ENCODE assay signal across 8 cellular contexts in genomic region chr11:103091441-103091809, GRCh38. TPM values are rescaled to one million over a fixed set of nuclear protein-coding genes. Genes with fewer than 3 reads are reported as not detected.
DNase-seq lines count a peak whose midpoint lies in the region; ATAC-seq, FAIRE-seq and TF ChIP-seq lines count a peak whose summit lies in the region.

No MANE protein-coding gene starts in this region.

- peaks cover 0 to 46% (median 38%) of the 10 kb centered on the region in 11 experiments; a peak in 20 of 22 replicates for H4K20me1 ChIP-seq in BLaER1 treated with 17β-estradiol and CSF1 and Interleukin-3, amounts not matched to agents 10 nM and 100 nM

- WGBS in pancreas, 2 donors, result 0% methylated on average over 23 of the region's 23 CpGs

- DNase-seq in Peyer's patch, result peak; percentile 28 to 64 (median 58)
- DNase-seq in activated naive CD4-positive, alpha-beta T cell treated with Interleukin-2 at 50 U/mL for 16 hours, result peak; percentile 51
- DNase-seq in Right ventricle myocardium superior, result peak; percentile 51
- peak; percentile 27 to 73 (median 32) for DNase-seq in pancreas
- DNase-seq in NCI-H1694 (lab: John Stamatoyannopoulos, UW), result no peak

- peaks cover 12 to 44% (median 27%) of the 10 kb centered on the region in 10 experiments for H3K4me1 ChIP-seq in BLaER1 treated with 17β-estradiol and CSF1 and Interleukin-3, amounts not matched to agents 10 nM and 100 nM
- H3K4me1 ChIP-seq in Peyer's patch (peaks cover 0 to 14% (median 6%) of the 10 kb centered on the region in 4 donors), pancreas (peaks cover 4 to 24% (median 8%) of the 10 kb centered on the region in 3 donors)

- H3K36me3 ChIP-seq in BLaER1 treated with 17β-estradiol and CSF1 and Interleukin-3, amounts not matched to agents 10 nM and 100 nM, result peaks cover 8 to 28% (median 21%) of the 10 kb centered on the region in 11 experiments; a peak in 20 of 22 replicates
- H3K36me3 ChIP-seq in Peyer's patch (peaks cover 0 to 4% (median 0%) of the 10 kb centered on the region in 3 donors), pancreas (no peaks in the 10 kb centered on the region)

- H3K9ac ChIP-seq in BLaER1 treated with 17β-estradiol and CSF1 and Interleukin-3, amounts not matched to agents 10 nM and 100 nM, result peak overlapping the region; percentile 87 to 97 (median 94)

- H3K4me3 ChIP-seq in BLaER1 treated with 17β-estradiol and CSF1 and Interleukin-3, amounts not matched to agents 10 nM and 100 nM, result peak overlapping the region; percentile 74 to 100 (median 91)
- H3K4me3 ChIP-seq in Peyer's patch, result peak overlapping the region; percentile 83 to 98 (median 91)
- peak overlapping the region; percentile 85 to 93 (median 88) for H3K4me3 ChIP-seq in pancreas

- H3K27ac ChIP-seq in BLaER1 treated with 17β-estradiol and CSF1 and Interleukin-3, amounts not matched to agents 10 nM and 100 nM, result peak overlapping the region; percentile 84 to 94 (median 92)
- peak overlapping the region; percentile 81 to 89 (median 85) for H3K27ac ChIP-seq in Peyer's patch
- peak overlapping the region; percentile 47 to 82 (median 74) for H3K27ac ChIP-seq in pancreas

- no peak for FAIRE-seq in pancreas (lab: Jason Lieb, UNC)

- peak overlapping the region; percentile 79 to 97 (median 88) for H3K4me2 ChIP-seq in BLaER1 treated with 17β-estradiol and CSF1 and Interleukin-3, amounts not matched to agents 10 nM and 100 nM

- TF ChIP-seq POLR2A in Peyer's patch (IDR thresholded peaks at IDR 0.05), result no peak

- TF ChIP-seq CTCF in Peyer's patch (IDR thresholded peaks at IDR 0.05) (no peak), pancreas (IDR thresholded peaks at IDR 0.05) (no peak)

- intact Hi-C loops in Right ventricle myocardium superior (cut with DNase I), result no loop called here
- intact Hi-C loops in pancreas (cut with DNase I), result no loop called here

- no peaks in the 10 kb centered on the region for H3K27me3 ChIP-seq in BLaER1 treated with 17β-estradiol and CSF1 and Interleukin-3, amounts not matched to agents 10 nM and 100 nM
- H3K27me3 ChIP-seq in Peyer's patch, result no peaks in the 10 kb centered on the region
- peaks cover 0 to 3% (median 0%) of the 10 kb centered on the region in 4 donors for H3K27me3 ChIP-seq in pancreas

- H3K9me3 ChIP-seq in BLaER1 treated with 17β-estradiol and CSF1 and Interleukin-3, amounts not matched to agents 10 nM and 100 nM (replicated peaks in 1 of 11), result no peaks in the 10 kb centered on the region
- H3K9me3 ChIP-seq in Peyer's patch, result no peaks in the 10 kb centered on the region
- H3K9me3 ChIP-seq in pancreas, result no peaks in the 10 kb centered on the region

- ATAC-seq in GM19043 (IDR thresholded peaks at IDR 0.05; ENCODE audit: low read depth, unreplicated experiment) (peak; percentile 30), HG03196 (IDR thresholded peaks at IDR 0.05; ENCODE audit: unreplicated experiment) (peak; percentile 39), Right ventricle myocardium superior (ENCODE audit: poor library complexity) (peak; percentile 73), pancreas (peak; percentile 58 to 78 (median 68))

RNA-seq across cellular contexts. Expression of gene DCUN1D5, which starts 0.5 kb away (rescaled TPM):
- total RNA-seq in Peyer's patch, result 10 to 100 TPM; 27.6 to 50.1 (median 33.8) TPM
- total RNA-seq in Right ventricle myocardium superior, result 24.0 TPM
- 1 to 10 TPM; 6.7 to 9.9 (median 9.4) TPM for total RNA-seq in pancreas
- polyA plus RNA-seq in pancreas, result 1 to 10 TPM; 5.8 to 8.1 TPM

RNA-seq across cellular contexts. Expression of gene DYNC2H1, which starts 17.8 kb away (rescaled TPM):
- total RNA-seq in Peyer's patch (10 to 100 TPM in 2 of 4 donors, 1 to 10 TPM in 2; 4.7 to 14.0 (median 8.1) TPM), Right ventricle myocardium superior (2.9 TPM), pancreas (10 to 100 TPM in 2 of 6 donors, 1 to 10 TPM in 4; 6.6 to 11.0 (median 7.8) TPM)
- polyA plus RNA-seq in pancreas, result 10 to 100 TPM in 1 of 2 donors, 1 to 10 TPM in 1; 8.8 to 15.2 TPM
